In genomic region chr1:31296486-31297272, GRCh38 we compare ENCODE assay signal across 8 cellular contexts. TPM values are rescaled to one million over a fixed set of nuclear protein-coding genes. Genes with fewer than 3 reads are reported as not detected.
DNase-seq lines count a peak whose midpoint lies in the region; ATAC-seq, FAIRE-seq and TF ChIP-seq lines count a peak whose summit lies in the region.

Gene SNRNP40 (minus strand): TSS chr1:31296788. CDS start chr1:31296751, 37 bp downstream.
Gene ZCCHC17 (plus strand): TSS chr1:31297032. CDS start chr1:31310099, 13,067 bp downstream.

- H3K9me2 ChIP-seq in MM.1S (replicated peaks; ENCODE audit: insufficient read depth, low read length): no peaks in the 10 kb centered on the region

- peak; percentile 94 for ATAC-seq in foreskin keratinocyte

- H3K36me3 ChIP-seq in HAP-1 (replicated peaks): peaks cover 38% of the 10 kb centered on the region
- peaks cover 5% of the 10 kb centered on the region; the same call in 1 of the 2 replicates for H3K36me3 ChIP-seq in MM.1S (replicated peaks; ENCODE audit: insufficient read depth, low read length)
- H3K36me3 ChIP-seq in neuron (ENCODE audit: insufficient read depth, low read length): peaks cover 28% of the 10 kb centered on the region

- H3K9ac ChIP-seq in MM.1S (ENCODE audit: low read length): peak within 1 kb of the TSS; percentile 88

- no peaks in the 10 kb centered on the region for H4K20me1 ChIP-seq in MM.1S (ENCODE audit: insufficient read depth, low read length)

- H3K4me3 ChIP-seq in HAP-1 (peak within 1 kb of the TSS; percentile 99), MM.1S (ENCODE audit: low read length) (peak within 1 kb of the TSS; percentile 90), neuron (ENCODE audit: low read length) (peak within 1 kb of the TSS; percentile 96)

- peak within 1 kb of the TSS; percentile 82 for H2AFZ ChIP-seq in MM.1S (ENCODE audit: low read length)
- no peak within 1 kb of the TSS for H2AFZ ChIP-seq in neuron (ENCODE audit: low read depth, low read length)

- TF ChIP-seq CTCF in MM.1S (IDR thresholded peaks at IDR 0.05; ENCODE audit: low read length) (no peak; the same call in 1 of the 2 replicates), foreskin keratinocyte (conservative IDR thresholded peaks at IDR 0.05) (peak; percentile 43), subcutaneous adipose tissue (IDR thresholded peaks at IDR 0.05; ENCODE audit: low read depth) (no peak)

- DNase-seq in HAP-1 (ENCODE audit: low spot score in 2 of 2): peak; percentile 97 to 98
- peak; percentile 99 for DNase-seq in MM.1S
- DNase-seq in SIG-M5 (lab: John Stamatoyannopoulos, UW): peak; percentile 99
- peak; percentile 92 for DNase-seq in activated gamma-delta T cell treated with Interleukin-2 at 50 U/mL for 16 hours
- peak; percentile 97 to 99 for DNase-seq in foreskin keratinocyte

- in situ Hi-C loops in HAP-1 (cut with MboI; ENCODE audit: low sequenced_read_pairs): no loop called here

- no peaks in the 10 kb centered on the region for H3F3A ChIP-seq in MM.1S (ENCODE audit: insufficient read depth, low read length)

- peaks cover 85% of the 10 kb centered on the region for H3K79me2 ChIP-seq in MM.1S (ENCODE audit: low read length)

- H3K4me1 ChIP-seq in HAP-1 (peaks cover 6% of the 10 kb centered on the region; the same call in 1 of the 2 replicates), MM.1S (ENCODE audit: low read length) (peaks cover 12% of the 10 kb centered on the region), foreskin keratinocyte (no peaks in the 10 kb centered on the region), neuron (ENCODE audit: insufficient read depth, low read length) (peaks cover 21% of the 10 kb centered on the region)

- H3K27me3 ChIP-seq in HAP-1 (ENCODE audit: low read depth) (no peaks in the 10 kb centered on the region), MM.1S (replicated peaks; ENCODE audit: insufficient read depth, low read length) (no peaks in the 10 kb centered on the region), foreskin keratinocyte (no peaks in the 10 kb centered on the region), neuron (ENCODE audit: insufficient read depth, low read length) (no peaks in the 10 kb centered on the region)

- H3K27ac ChIP-seq in MM.1S (ENCODE audit: low read length) (peak within 1 kb of the TSS; percentile 58), foreskin keratinocyte (peak within 1 kb of the TSS; percentile 59)

- H3K4me2 ChIP-seq in MM.1S (ENCODE audit: low read depth, low read length): peak within 1 kb of the TSS; percentile 89

- H3K9me3 ChIP-seq in HAP-1: no peaks in the 10 kb centered on the region; the same call in 1 of the 2 replicates
- H3K9me3 ChIP-seq in MM.1S (replicated peaks; ENCODE audit: insufficient read depth, low read length): no peaks in the 10 kb centered on the region
- no peaks in the 10 kb centered on the region for H3K9me3 ChIP-seq in neuron (ENCODE audit: low read length)

- peak; percentile 99 for FAIRE-seq in G401.6 (lab: Jason Lieb, UNC)

RNA-seq across cellular contexts. Expression of gene SNRNP40, which starts in this region (rescaled TPM):
- total RNA-seq in foreskin keratinocyte: 74.3 and 89.2 TPM in 2 replicates
- 54.3 and 63.6 TPM in 2 replicates for polyA plus RNA-seq in foreskin keratinocyte
- 10 to 100 TPM; 31.9 to 41.9 (median 33.9) TPM for total RNA-seq in subcutaneous adipose tissue

RNA-seq across cellular contexts. Expression of gene ZCCHC17, which starts in this region (rescaled TPM):
- 47.8 and 47.9 TPM in 2 replicates for total RNA-seq in foreskin keratinocyte
- polyA plus RNA-seq in foreskin keratinocyte: 44.9 and 47.5 TPM in 2 replicates
- 10 to 100 TPM; 20.4 to 23.5 (median 21.7) TPM for total RNA-seq in subcutaneous adipose tissue

Comparison
In these comparisons a context has a peak if more than half of its experiments do, and no peak if none do; other contexts are left out.
1. Peak in every context shown above with its lines: DNase-seq, ATAC-seq, H3K4me3 ChIP-seq and H3K27ac ChIP-seq.